In the genomic region with DNA sequence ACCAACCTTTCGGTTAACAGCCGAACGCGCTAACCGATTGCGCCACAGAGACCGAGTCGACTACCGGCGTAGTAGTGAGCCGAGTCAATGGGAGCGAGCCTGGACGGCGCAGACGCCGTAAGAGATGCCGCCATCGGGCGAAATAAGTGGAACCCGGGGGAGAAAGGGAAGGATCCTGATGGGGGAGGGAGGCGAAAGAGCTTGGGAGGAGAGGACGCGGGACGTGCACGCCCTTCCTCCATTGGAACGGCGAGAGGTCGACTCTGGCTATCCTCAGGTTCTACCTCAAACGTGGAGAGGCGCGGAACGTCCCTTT, we compare ENCODE assay signal across 8 cellular contexts. TPM values are rescaled to one million over a fixed set of nuclear protein-coding genes. Genes with fewer than 3 reads are reported as not detected.
DNase-seq lines count a peak whose midpoint lies in the region; ATAC-seq and TF ChIP-seq lines count a peak whose summit lies in the region.

No MANE protein-coding gene starts in this region.

- no peak for TF ChIP-seq CTCF in AG09319 (IDR thresholded peaks at IDR 0.05; ENCODE audit: low read depth, low read length)
- no peak for TF ChIP-seq CTCF in LNCaP clone FGC (IDR thresholded peaks at IDR 0.05; ENCODE audit: control insufficient read depth, extremely low read depth, insufficient read depth)
- no peak for TF ChIP-seq CTCF in RWPE2 (IDR thresholded peaks at IDR 0.05; ENCODE audit: poor library complexity, severe bottlenecking)
- TF ChIP-seq CTCF in fibroblast of the aortic adventitia (IDR thresholded peaks at IDR 0.05; ENCODE audit: insufficient read depth, low read length), result no peak
- no peak for TF ChIP-seq CTCF in nephron (IDR thresholded peaks at IDR 0.05; ENCODE audit: unreplicated experiment in 3 of 3)

- DNase-seq in AG09319 (ENCODE audit: extremely low read depth, low read depth) (peak; percentile 71), LNCaP clone FGC (ENCODE audit: low read depth) (no peak), RWPE2 (ENCODE audit: low spot score) (no peak), fibroblast of the aortic adventitia (ENCODE audit: low read depth) (peak; percentile 89)
- DNase-seq in activated effector memory CD4-positive, alpha-beta T cell treated with anti-CD3 and anti-CD28 coated beads, Interleukin-2, amount 50 U/mL, for 16 hours, result peak; percentile 92
- DNase-seq in stimulated activated naive CD8-positive, alpha-beta T cell treated with anti-CD3 and anti-CD28 coated beads, Interleukin-15, Interleukin-2, amounts not matched to agents 100 U/mL and 50 U/mL, for 24 hours, result peak; percentile 87

- H3K4me1 ChIP-seq in RWPE2 (ENCODE audit: insufficient read depth, poor library complexity, severe bottlenecking), result no peaks in the 10 kb centered on the region

- H3K27ac Mint-ChIP-seq in nephron, result peak overlapping the region; percentile 55 to 82 (median 78)

- H3K4me3 Mint-ChIP-seq in nephron, result peak overlapping the region; percentile 93 to 95 (median 93)

- peaks cover 31% of the 10 kb centered on the region for H3K36me3 ChIP-seq in RWPE2 (ENCODE audit: low read depth)

- ATAC-seq in GM19455 (IDR thresholded peaks at IDR 0.05; ENCODE audit: unreplicated experiment), result peak; percentile 11
- ATAC-seq in RWPE2 (ENCODE audit: low read depth), result peak; percentile 4; the same call in 2 of the 3 replicates
- peak; percentile 25 for ATAC-seq in stimulated activated naive CD8-positive, alpha-beta T cell treated with anti-CD3 and anti-CD28 coated beads, Interleukin-15, Interleukin-2, amounts not matched to agents 100 U/mL and 50 U/mL, for 24 hours

- H3K4me3 ChIP-seq in LNCaP clone FGC (ENCODE audit: low read depth, low read length) (peak overlapping the region; percentile 99), RWPE2 (ENCODE audit: severe bottlenecking) (peak overlapping the region; percentile 84), fibroblast of the aortic adventitia (ENCODE audit: low read depth, low read length) (peak overlapping the region; percentile 100)

- peak overlapping the region; percentile 84 for H3K27ac ChIP-seq in RWPE2 (ENCODE audit: poor library complexity, severe bottlenecking)

- no peaks in the 10 kb centered on the region for H3K9me3 Mint-ChIP-seq in nephron

- H3K27me3 Mint-ChIP-seq in nephron (ENCODE audit: low read depth), result no peaks in the 10 kb centered on the region

- no peaks in the 10 kb centered on the region for H3K27me3 ChIP-seq in RWPE2 (ENCODE audit: insufficient read depth, poor library complexity, severe bottlenecking)

- H3K4me1 Mint-ChIP-seq in nephron, result peaks cover 19% of the 10 kb centered on the region

- no peaks in the 10 kb centered on the region for H3K9me3 ChIP-seq in RWPE2 (ENCODE audit: severe bottlenecking)

- peaks cover 18% of the 10 kb centered on the region for H3K36me3 Mint-ChIP-seq in nephron (ENCODE audit: low read depth)

RNA-seq across cellular contexts. Expression of a gene that starts 0.8 kb away (rescaled TPM):
- total RNA-seq in fibroblast of the aortic adventitia (ENCODE audit: low replicate concordance), result 78.7 and 293 TPM in 2 replicates

RNA-seq across cellular contexts. Expression of a gene that starts 3.6 kb away (rescaled TPM):
- total RNA-seq in fibroblast of the aortic adventitia (ENCODE audit: low replicate concordance), result 2.9 and 4.8 TPM in 2 replicates

RNA-seq across cellular contexts. Expression of a gene that starts 21.6 kb away (rescaled TPM):
- total RNA-seq in fibroblast of the aortic adventitia (ENCODE audit: low replicate concordance), result 3.4 and 6.5 TPM in 2 replicates

RNA-seq across cellular contexts. Expression of a gene that starts 46.7 kb away (rescaled TPM):
- 19.1 and 38.7 TPM in 2 replicates for total RNA-seq in fibroblast of the aortic adventitia (ENCODE audit: low replicate concordance)

RNA-seq across cellular contexts. Expression of a gene that starts 47.6 kb away (rescaled TPM):
- 25.2 and 56.8 TPM in 2 replicates for total RNA-seq in fibroblast of the aortic adventitia (ENCODE audit: low replicate concordance)

Comparison
In these comparisons a context has a peak if more than half of its experiments do, and no peak if none do; other contexts are left out.
1. DNase-seq: peak in AG09319 (single experiment), activated effector memory CD4-positive, alpha-beta T cell treated with anti-CD3 and anti-CD28 coated beads, Interleukin-2, amount 50 U/mL, for 16 hours (single experiment), fibroblast of the aortic adventitia (single experiment) and stimulated activated naive CD8-positive, alpha-beta T cell treated with anti-CD3 and anti-CD28 coated beads, Interleukin-15, Interleukin-2, amounts not matched to agents 100 U/mL and 50 U/mL, for 24 hours (single experiment); none in LNCaP clone FGC (single experiment) and RWPE2 (single experiment).
2. Peak in every context shown above with its lines, with median percentiles within 50 percentile points of each other: ATAC-seq and H3K4me3 ChIP-seq.